Comparison of ENCODE assay signal across 4 cellular contexts in the genomic region with DNA sequence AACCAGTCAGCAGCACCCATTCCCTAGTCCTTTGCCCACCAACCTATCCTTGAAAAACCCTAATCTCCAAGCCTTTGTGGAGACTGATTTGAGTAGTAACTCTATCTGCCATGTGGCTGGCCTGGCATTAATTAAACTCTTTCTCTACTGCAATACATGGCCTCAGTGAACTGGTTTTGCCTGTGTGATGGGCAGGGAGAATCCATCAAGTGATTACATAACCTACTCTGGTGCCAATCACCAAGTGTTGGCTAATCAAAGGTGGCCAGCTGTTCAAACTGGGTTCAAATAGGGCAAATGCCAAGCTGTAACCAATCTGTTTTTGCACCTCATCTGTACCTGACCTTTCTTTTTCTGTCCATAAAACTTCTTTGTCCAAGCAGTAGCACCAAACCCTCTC.
"Had no signal": no experiment of that assay in that cellular context is flagged by ENCODE, and none has a peak within 500 bp of the region (broad histone marks: within the 10 kb centered on the region; RNA-seq: fewer than 3 reads in every experiment).

No MANE protein-coding gene starts in this region.

- H3K4me1 Mint-ChIP-seq: GM23338, H9, IgD-negative memory B cell had no signal

- H3K4me2 ChIP-seq: GM23338 had no signal

- H3K4me3 ChIP-seq: GM23338 had no signal

- H3K27me3 Mint-ChIP-seq: IgD-negative memory B cell had no signal

- ATAC-seq: GM23338 had no signal

- DNase-seq: H9, HCEC 1CT had no signal

- H3K4me3 Mint-ChIP-seq: GM23338, H9, IgD-negative memory B cell had no signal

- H3K27ac Mint-ChIP-seq: GM23338, H9, IgD-negative memory B cell had no signal
